Comparison of ENCODE assay signal across 21 cellular contexts in genomic region chr4:88511236-88511635, GRCh38.
"Had no signal": no experiment of that assay in that cellular context is flagged by ENCODE, and none has a peak within 500 bp of the region (broad histone marks: within the 10 kb centered on the region; RNA-seq: fewer than 3 reads in every experiment).

No MANE protein-coding gene starts in this region.

- H3K4me3 ChIP-seq: colonic mucosa, esophagus squamous epithelium, left lung, mucosa of descending colon, pancreas, stomach, thyroid gland had no signal

- H3K27ac ChIP-seq: colonic mucosa, esophagus squamous epithelium, left lung, neutrophil, pancreas, stomach, thyroid gland had no signal

- H3K27me3 ChIP-seq: colonic mucosa, esophagus squamous epithelium, left lung, neutrophil, pancreas, stomach, thyroid gland had no signal

- H3K9me3 ChIP-seq: colonic mucosa, esophagus squamous epithelium, left lung, mucosa of descending colon, neutrophil, pancreas, stomach, thyroid gland had no signal

- H3K36me3 ChIP-seq: colonic mucosa, esophagus squamous epithelium, left lung, neutrophil, pancreas, thyroid gland had no signal

- H3K4me1 ChIP-seq: colonic mucosa, thyroid gland had no signal

- DNase-seq: colonic mucosa; effector memory CD4-positive, alpha-beta T cell; erythroblast; esophagus squamous epithelium; foreskin melanocyte; left cardiac atrium; left lung; mesenchymal stem cell; mucosa of descending colon; naive B cell; pancreas; stimulated activated CD4-positive, alpha-beta T cell treated with anti-CD3 and anti-CD28 coated beads, Interleukin-2, amount 100 ng/mL, for 24 hours; stimulated activated CD4-positive, alpha-beta T cell treated with anti-CD3 and anti-CD28 coated beads, Interleukin-4, amount 100 ng/mL, for 24 hours; stimulated activated naive CD4-positive, alpha-beta T cell treated with Interleukin-2 at 50 U/mL for 16 hours; stomach; thyroid gland; trophoblast cell had no signal

- ATAC-seq: left cardiac atrium; left lung; mucosa of descending colon; natural killer cell treated with Interleukin-12 subunit alpha and Interleukin-12 subunit beta and Interleukin-15 and Interleukin-18, amount 100 ng/mL, for 72 hours; pancreas; sciatic nerve; stimulated activated effector memory CD8-positive, alpha-beta T cell treated with anti-CD3 and anti-CD28 coated beads, Interleukin-12 subunit alpha, Interleukin-12 subunit beta, amount 100 ng/mL, for 72 hours had no signal
